ENCODE assay signal across 23 cellular contexts in genomic region chr6:170073846-170074245, GRCh38.
DNase-seq lines count a peak whose midpoint lies in the region; FAIRE-seq and TF ChIP-seq lines count a peak whose summit lies in the region.
"Had no signal": no experiment of that assay in that cellular context is flagged by ENCODE, and none has a peak within 500 bp of the region (broad histone marks: within the 10 kb centered on the region; RNA-seq: fewer than 3 reads in every experiment).

No MANE protein-coding gene starts in this region.

- no peaks in the 10 kb centered on the region for H3K27me3 ChIP-seq in H1 (replicated peaks in 1 of 4; ENCODE audit: control insufficient read depth in 3 of 4, extremely low read depth in 1 of 4, insufficient read depth in 3 of 4, low read length in 3 of 4)
- H3K27me3 ChIP-seq in suprapubic skin = no peaks in the 10 kb centered on the region
- H3K27me3 ChIP-seq in thyroid gland = no peaks in the 10 kb centered on the region
- H3K27me3 ChIP-seq: BLaER1 treated with 17β-estradiol and CSF1 and Interleukin-3, amounts not matched to agents 10 nM and 100 nM; neutrophil; testis had no signal

- H4K5ac ChIP-seq in H1 (ENCODE audit: insufficient read length, low read depth, low read length) = no peak overlapping the region

- H2BK12ac ChIP-seq in H1 (ENCODE audit: low read depth, low read length) = no peak overlapping the region

- intact Hi-C loops in thyroid gland (cut with DNase I) = no loop called here

- CTCF ChIA-PET in H1 (lab: Charles Lee; ENCODE audit: partially characterized antibody) = no interaction called here

- no peak overlapping the region for H2BK5ac ChIP-seq in H1 (ENCODE audit: low read depth, low read length)

- TF ChIP-seq EP300 in H1 (IDR thresholded peaks at IDR 0.05; ENCODE audit: borderline replicate concordance in 1 of 2, low read depth in 2 of 2, low read length in 2 of 2) (no peak), suprapubic skin (IDR thresholded peaks at IDR 0.05) (no peak)

- no peaks in the 10 kb centered on the region for H3K79me2 ChIP-seq in H1 (ENCODE audit: control insufficient read depth in 1 of 2, insufficient read depth in 2 of 2, low read length in 2 of 2)

- no peak for TF ChIP-seq RAD21 in H1 (IDR thresholded peaks at IDR 0.05 in 1 of 2, conservative IDR thresholded peaks at IDR 0.05 in 1 of 2; ENCODE audit: low read depth in 2 of 2, low read length in 2 of 2)

- no peak overlapping the region for H2BK20ac ChIP-seq in H1 (ENCODE audit: low read length)

- no peak overlapping the region for H4K91ac ChIP-seq in H1 (replicated peaks; ENCODE audit: insufficient read length, low read length)

- no peak overlapping the region for H3K18ac ChIP-seq in H1 (ENCODE audit: extremely low read depth, low read length)

- H3K27ac Mint-ChIP-seq in mesothelial cell of epicardium = no peak overlapping the region
- H3K27ac Mint-ChIP-seq: activated CD4-positive, alpha-beta T cell treated with anti-CD3 and anti-CD28 coated beads, Interleukin-2, amount 10 ng/mL, durations not matched to agents 24 days and 14 days; activated naive CD4-positive, alpha-beta T cell treated with anti-CD3 and anti-CD28 coated beads for 36 hours; stimulated activated memory B cell treated with anti-CD40 and anti-IgM and Interleukin-4, amounts not matched to agents 10 μg/mL and 1 μg/mL and 100 μg/mL, for 72 hours had no signal

- 91% methylated on average over 13 of the region's 13 CpGs; no CpG with 5 or more reads in 1 of the 2 experiments for WGBS in H1 (ENCODE audit: extremely low coverage in 1 of 2, insufficient coverage in 1 of 2, insufficient read length in 1 of 2, insufficient replicate concordance in 2 of 2, low coverage in 1 of 2, low lambda C conversion rate in 2 of 2, missing lambda C conversion rate in 1 of 2), 2 experiments
- WGBS in suprapubic skin = 92% methylated on average over 11 of the region's 13 CpGs
- 84 to 92% methylated on average over 13 of the region's 13 CpGs for WGBS in thyroid gland, 2 donors

- no peak overlapping the region for H3K56ac ChIP-seq in H1 (replicated peaks; ENCODE audit: insufficient read length, low read depth, low read length)

- no peaks in the 10 kb centered on the region for H3K23me2 ChIP-seq in H1 (ENCODE audit: low read depth, low read length)

- no peak overlapping the region for H3K4ac ChIP-seq in H1 (replicated peaks; ENCODE audit: insufficient read length, low read depth, low read length)

- 0 out of 2 replicates have a peak overlapping the region, but pooled peaks have one; percentile 46 for H2BK15ac ChIP-seq in H1 (ENCODE audit: low read length)

- no peak overlapping the region for H3K14ac ChIP-seq in H1 (ENCODE audit: insufficient read length)

- POLR2A ChIA-PET in H1 (lab: Charles Lee; ENCODE audit: partially characterized antibody) = no interaction called here

- H3K4me2 ChIP-seq in H1 (ENCODE audit: insufficient read depth in 1 of 2, low read depth in 2 of 2, low read length in 2 of 2) = no peak overlapping the region

- H3K9me3 ChIP-seq in H1 (ENCODE audit: insufficient read depth in 2 of 2, low read depth in 1 of 2, low read length in 1 of 2) (peaks cover 6 to 9% of the 10 kb centered on the region in 2 experiments; a peak in 2 of 4 replicates), suprapubic skin (no peaks in the 10 kb centered on the region), thyroid gland (no peaks in the 10 kb centered on the region)
- H3K9me3 ChIP-seq: neutrophil, testis had no signal

- peaks cover 0 to 2% (median 0%) of the 10 kb centered on the region in 4 experiments; a peak in 1 of 7 replicates for H3K4me1 ChIP-seq in H1 (replicated peaks in 1 of 4; ENCODE audit: control insufficient read depth in 3 of 4, insufficient read depth in 4 of 4, low read length in 3 of 4)
- no peaks in the 10 kb centered on the region for H3K4me1 ChIP-seq in suprapubic skin
- H3K4me1 ChIP-seq in thyroid gland = no peaks in the 10 kb centered on the region
- H3K4me1 ChIP-seq: testis had no signal

- no peak overlapping the region for H2AK5ac ChIP-seq in H1 (ENCODE audit: low read depth, low read length)

- no peaks in the 10 kb centered on the region for H3K36me3 Mint-ChIP-seq in mesothelial cell of epicardium
- H3K36me3 Mint-ChIP-seq: stimulated activated memory B cell treated with anti-CD40 and anti-IgM and Interleukin-4, amounts not matched to agents 10 μg/mL and 1 μg/mL and 100 μg/mL, for 72 hours had no signal

- H3K27me3 Mint-ChIP-seq in mesothelial cell of epicardium (ENCODE audit: low read depth) = no peaks in the 10 kb centered on the region

- no peaks in the 10 kb centered on the region; a peak in 1 of 8 replicates for H3K36me3 ChIP-seq in H1 (ENCODE audit: control insufficient read depth in 2 of 4, insufficient read depth in 4 of 4, low read length in 3 of 4)
- H3K36me3 ChIP-seq in suprapubic skin = no peaks in the 10 kb centered on the region
- H3K36me3 ChIP-seq in thyroid gland = no peaks in the 10 kb centered on the region
- H3K36me3 ChIP-seq: BLaER1 treated with 17β-estradiol and CSF1 and Interleukin-3, amounts not matched to agents 10 nM and 100 nM; neutrophil had no signal

- peak; percentile 44 for DNase-seq in activated effector memory CD4-positive, alpha-beta T cell treated with anti-CD3 and anti-CD28 coated beads, Interleukin-2, amount 50 U/mL, for 16 hours
- DNase-seq in activated effector memory CD4-positive, alpha-beta T cell treated with Interleukin-2 at 50 U/mL for 16 hours = no peak
- DNase-seq in H1 (ENCODE audit: low read depth in 1 of 2, low spot score in 2 of 2) (no peak), mesothelial cell of epicardium (ENCODE audit: low spot score in 2 of 2, unreplicated experiment in 2 of 2) (peak; percentile 16 to 33), suprapubic skin (ENCODE audit: low spot score in 2 of 2) (peak; percentile 30 to 60), cortex of kidney (lab: John Stamatoyannopoulos, UW) (no peak), NCI-H1092 (lab: John Stamatoyannopoulos, UW) (no peak), thyroid gland (no peak)
- DNase-seq: activated CD4-positive, alpha-beta T cell treated with anti-CD3 and anti-CD28 coated beads, Interleukin-2, amount 10 ng/mL, durations not matched to agents 24 days and 14 days; activated naive CD4-positive, alpha-beta T cell treated with anti-CD3 and anti-CD28 coated beads for 36 hours; activated T-cell treated with anti-CD3 and anti-CD28 coated beads for 4 hours; Calu3; effector CD4-positive, alpha-beta T cell; NCI-H1417; NCI-H526 treated with DMSO at 0.1 percent for 48 hours; SIG-M5; testis had no signal

- H3K9me3 Mint-ChIP-seq in mesothelial cell of epicardium = peaks cover 29% of the 10 kb centered on the region

- no peaks in the 10 kb centered on the region for H3K79me1 ChIP-seq in H1 (ENCODE audit: low read depth, low read length)

- no peak overlapping the region for H3K23ac ChIP-seq in H1 (ENCODE audit: insufficient read length)

- H3K4me3 Mint-ChIP-seq in mesothelial cell of epicardium = no peak overlapping the region
- H3K4me3 Mint-ChIP-seq: activated CD4-positive, alpha-beta T cell treated with anti-CD3 and anti-CD28 coated beads, Interleukin-2, amount 10 ng/mL, durations not matched to agents 24 days and 14 days; activated naive CD4-positive, alpha-beta T cell treated with anti-CD3 and anti-CD28 coated beads for 36 hours; central memory CD8-positive, alpha-beta T cell; stimulated activated memory B cell treated with anti-CD40 and anti-IgM and Interleukin-4, amounts not matched to agents 10 μg/mL and 1 μg/mL and 100 μg/mL, for 72 hours had no signal

- TF ChIP-seq POLR2A in H1 (IDR thresholded peaks at IDR 0.05; ENCODE audit: control extremely low read depth in 1 of 2, low read depth in 2 of 2, low read length in 2 of 2) (no peak), suprapubic skin (IDR thresholded peaks at IDR 0.05) (no peak), thyroid gland (IDR thresholded peaks at IDR 0.05) (no peak)

- H2BK120ac ChIP-seq in H1 (replicated peaks; ENCODE audit: low read depth, low read length) = no peak overlapping the region

- no peak for FAIRE-seq in H1 (lab: Jason Lieb, UNC)
- FAIRE-seq: frontal cortex, TTC549 had no signal

- no peak overlapping the region for H4K8ac ChIP-seq in H1 (ENCODE audit: extremely low read depth, insufficient read depth, low read length)

- no peak for TF ChIP-seq CTCF in H1 (IDR thresholded peaks at IDR 0.05; ENCODE audit: control extremely low read depth in 1 of 3, insufficient read depth in 1 of 3, low read depth in 1 of 3, low read length in 3 of 3)
- TF ChIP-seq CTCF in mesothelial cell of epicardium (IDR thresholded peaks at IDR 0.05; ENCODE audit: unreplicated experiment) = no peak
- TF ChIP-seq CTCF in suprapubic skin (IDR thresholded peaks at IDR 0.05) = no peak
- TF ChIP-seq CTCF in thyroid gland (IDR thresholded peaks at IDR 0.05) = no peak

- no peaks in the 10 kb centered on the region for H3K4me1 Mint-ChIP-seq in mesothelial cell of epicardium
- H3K4me1 Mint-ChIP-seq: activated CD4-positive, alpha-beta T cell treated with anti-CD3 and anti-CD28 coated beads, Interleukin-2, amount 10 ng/mL, durations not matched to agents 24 days and 14 days; central memory CD8-positive, alpha-beta T cell; stimulated activated memory B cell treated with anti-CD40 and anti-IgM and Interleukin-4, amounts not matched to agents 10 μg/mL and 1 μg/mL and 100 μg/mL, for 72 hours had no signal

- H3K9ac ChIP-seq in H1 (replicated peaks in 1 of 4; ENCODE audit: extremely low read depth in 1 of 4, low read depth in 3 of 4, low read length in 3 of 4) = no peak overlapping the region
- H3K9ac ChIP-seq: BLaER1 treated with 17β-estradiol and CSF1 and Interleukin-3, amounts not matched to agents 10 nM and 100 nM had no signal

- no peak overlapping the region for H3K27ac ChIP-seq in H1 (ENCODE audit: low read depth, low read length)
- no peak overlapping the region for H3K27ac ChIP-seq in suprapubic skin
- no peak overlapping the region for H3K27ac ChIP-seq in thyroid gland
- H3K27ac ChIP-seq: BLaER1 treated with 17β-estradiol and CSF1 and Interleukin-3, amounts not matched to agents 10 nM and 100 nM; neutrophil; testis had no signal

- H2AFZ ChIP-seq in H1 (ENCODE audit: low read length) = no peak overlapping the region

- H3K4me3 ChIP-seq in H1 (ENCODE audit: extremely low read depth in 1 of 4, insufficient read depth in 2 of 4, low read depth in 3 of 4, low read length in 4 of 4) (no peak overlapping the region), suprapubic skin (no peak overlapping the region), thyroid gland (replicated peaks in 1 of 3) (no peak overlapping the region)
- H3K4me3 ChIP-seq: BLaER1 treated with 17β-estradiol and CSF1 and Interleukin-3, amounts not matched to agents 10 nM and 100 nM; testis had no signal

- no peaks in the 10 kb centered on the region for H4K20me1 ChIP-seq in H1 (replicated peaks in 1 of 2; ENCODE audit: control insufficient read depth in 1 of 2, insufficient read depth in 2 of 2, low read length in 2 of 2)
- H4K20me1 ChIP-seq: BLaER1 treated with 17β-estradiol and CSF1 and Interleukin-3, amounts not matched to agents 10 nM and 100 nM had no signal

TF ChIP-seq in H1, 55 proteins besides CTCF, POLR2A, EP300 and RAD21 (continues in another document):
- TF ChIP-seq MAFK (IDR thresholded peaks at IDR 0.05; ENCODE audit: low read depth, low read length) = no peak

Comparison
In these comparisons a context has a peak if more than half of its experiments do, and no peak if none do; other contexts are left out.
1. DNase-seq: peak in activated effector memory CD4-positive, alpha-beta T cell treated with anti-CD3 and anti-CD28 coated beads, Interleukin-2, amount 50 U/mL, for 16 hours (single experiment), mesothelial cell of epicardium (2 of 2) and suprapubic skin (2 of 2); none in activated effector memory CD4-positive, alpha-beta T cell treated with Interleukin-2 at 50 U/mL for 16 hours (single experiment), H1 (0 of 2), cortex of kidney (single experiment), NCI-H1092 (single experiment) and thyroid gland (0 of 2).